Comparison of ENCODE assay signal across 1 cellular context in the genomic region with DNA sequence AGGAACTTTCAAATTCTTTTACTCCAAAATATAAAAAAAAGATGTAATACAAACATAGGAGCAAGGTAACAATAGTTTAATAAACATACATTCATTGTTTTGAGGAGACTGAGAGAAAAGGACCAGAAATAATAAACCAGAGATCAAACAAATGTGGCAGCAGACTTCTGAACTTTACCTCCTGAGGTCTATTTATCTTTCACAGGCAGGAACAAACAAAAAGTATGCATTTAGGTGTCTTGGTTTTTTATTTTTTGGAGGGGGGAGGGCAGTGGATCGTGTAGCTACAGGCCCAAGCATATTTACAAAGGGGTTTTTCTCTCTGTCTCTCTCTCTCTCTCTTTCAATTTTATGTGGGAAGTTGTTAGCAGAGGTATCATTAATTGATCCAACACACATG.
TF ChIP-seq lines count a peak whose summit lies in the region.

No MANE protein-coding gene starts in this region.

TF ChIP-seq in HepG2, 621 proteins besides CTCF, POLR2A, EP300 and RAD21 (continued from another document and continues in another):
- TF ChIP-seq ZNF20 (CRISPR knock-in tag; IDR thresholded peaks at IDR 0.05) (no peak), CCAR2 (optimal IDR thresholded peaks at IDR 0.05; ENCODE audit: low read depth, low read length) (no peak), ZNF614 (CRISPR knock-in tag; IDR thresholded peaks at IDR 0.05; ENCODE audit: borderline replicate concordance) (peak; percentile 29; the same call in 1 of the 2 replicates), SALL1 (CRISPR knock-in tag; IDR thresholded peaks at IDR 0.05) (peak; percentile 39; the same call in 1 of the 2 replicates), KLF13 (CRISPR knock-in tag; IDR thresholded peaks at IDR 0.05) (no peak), ZNF781 (CRISPR knock-in tag; IDR thresholded peaks at IDR 0.05; ENCODE audit: borderline replicate concordance, not compliant biosample characterization) (no peak), ZNF484 (CRISPR knock-in tag; IDR thresholded peaks at IDR 0.05; ENCODE audit: borderline replicate concordance, low read depth) (no peak), ARNT2 (CRISPR knock-in tag; IDR thresholded peaks at IDR 0.05; ENCODE audit: low read depth) (no peak), CBX2 (IDR thresholded peaks at IDR 0.05; ENCODE audit: low read depth, low read length) (no peak), CBX2 (CRISPR knock-in tag; IDR thresholded peaks at IDR 0.05; ENCODE audit: low read depth) (no peak), TAF15 (IDR thresholded peaks at IDR 0.05; ENCODE audit: low read depth, low read length, poor library complexity, severe bottlenecking) (no peak), ZNF337 (CRISPR knock-in tag; IDR thresholded peaks at IDR 0.05; ENCODE audit: borderline replicate concordance, low read depth) (no peak), NBN (conservative IDR thresholded peaks at IDR 0.05) (no peak), ATF7-NPFF (CRISPR knock-in tag; IDR thresholded peaks at IDR 0.05; ENCODE audit: low read depth) (no peak), ZNF510 (CRISPR knock-in tag; IDR thresholded peaks at IDR 0.05; ENCODE audit: low read depth) (no peak), KLF12 (CRISPR knock-in tag; IDR thresholded peaks at IDR 0.05; ENCODE audit: borderline replicate concordance) (no peak), ZNF143 (CRISPR knock-in tag; IDR thresholded peaks at IDR 0.05) (no peak), HOXA7 (CRISPR knock-in tag; IDR thresholded peaks at IDR 0.05) (no peak)
- TF ChIP-seq, protein P1, sequence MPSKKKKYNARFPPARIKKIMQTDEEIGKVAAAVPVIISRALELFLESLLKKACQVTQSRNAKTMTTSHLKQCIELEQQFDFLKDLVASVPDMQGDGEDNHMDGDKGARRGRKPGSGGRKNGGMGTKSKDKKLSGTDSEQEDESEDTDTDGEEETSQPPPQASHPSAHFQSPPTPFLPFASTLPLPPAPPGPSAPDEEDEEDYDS (CRISPR knock-in tag; IDR thresholded peaks at IDR 0.05) = no peak
- TF ChIP-seq, protein P2, sequence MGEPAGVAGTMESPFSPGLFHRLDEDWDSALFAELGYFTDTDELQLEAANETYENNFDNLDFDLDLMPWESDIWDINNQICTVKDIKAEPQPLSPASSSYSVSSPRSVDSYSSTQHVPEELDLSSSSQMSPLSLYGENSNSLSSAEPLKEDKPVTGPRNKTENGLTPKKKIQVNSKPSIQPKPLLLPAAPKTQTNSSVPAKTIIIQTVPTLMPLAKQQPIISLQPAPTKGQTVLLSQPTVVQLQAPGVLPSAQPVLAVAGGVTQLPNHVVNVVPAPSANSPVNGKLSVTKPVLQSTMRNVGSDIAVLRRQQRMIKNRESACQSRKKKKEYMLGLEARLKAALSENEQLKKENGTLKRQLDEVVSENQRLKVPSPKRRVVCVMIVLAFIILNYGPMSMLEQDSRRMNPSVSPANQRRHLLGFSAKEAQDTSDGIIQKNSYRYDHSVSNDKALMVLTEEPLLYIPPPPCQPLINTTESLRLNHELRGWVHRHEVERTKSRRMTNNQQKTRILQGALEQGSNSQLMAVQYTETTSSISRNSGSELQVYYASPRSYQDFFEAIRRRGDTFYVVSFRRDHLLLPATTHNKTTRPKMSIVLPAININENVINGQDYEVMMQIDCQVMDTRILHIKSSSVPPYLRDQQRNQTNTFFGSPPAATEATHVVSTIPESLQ (CRISPR knock-in tag; conservative IDR thresholded peaks at IDR 0.05) = no peak
- TF ChIP-seq, protein P3, sequence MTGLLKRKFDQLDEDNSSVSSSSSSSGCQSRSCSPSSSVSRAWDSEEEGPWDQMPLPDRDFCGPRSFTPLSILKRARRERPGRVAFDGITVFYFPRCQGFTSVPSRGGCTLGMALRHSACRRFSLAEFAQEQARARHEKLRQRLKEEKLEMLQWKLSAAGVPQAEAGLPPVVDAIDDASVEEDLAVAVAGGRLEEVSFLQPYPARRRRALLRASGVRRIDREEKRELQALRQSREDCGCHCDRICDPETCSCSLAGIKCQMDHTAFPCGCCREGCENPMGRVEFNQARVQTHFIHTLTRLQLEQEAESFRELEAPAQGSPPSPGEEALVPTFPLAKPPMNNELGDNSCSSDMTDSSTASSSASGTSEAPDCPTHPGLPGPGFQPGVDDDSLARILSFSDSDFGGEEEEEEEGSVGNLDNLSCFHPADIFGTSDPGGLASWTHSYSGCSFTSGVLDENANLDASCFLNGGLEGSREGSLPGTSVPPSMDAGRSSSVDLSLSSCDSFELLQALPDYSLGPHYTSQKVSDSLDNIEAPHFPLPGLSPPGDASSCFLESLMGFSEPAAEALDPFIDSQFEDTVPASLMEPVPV (CRISPR knock-in tag; IDR thresholded peaks at IDR 0.05) = peak; percentile 34; the same call in 1 of the 2 replicates
- TF ChIP-seq, protein P4, sequence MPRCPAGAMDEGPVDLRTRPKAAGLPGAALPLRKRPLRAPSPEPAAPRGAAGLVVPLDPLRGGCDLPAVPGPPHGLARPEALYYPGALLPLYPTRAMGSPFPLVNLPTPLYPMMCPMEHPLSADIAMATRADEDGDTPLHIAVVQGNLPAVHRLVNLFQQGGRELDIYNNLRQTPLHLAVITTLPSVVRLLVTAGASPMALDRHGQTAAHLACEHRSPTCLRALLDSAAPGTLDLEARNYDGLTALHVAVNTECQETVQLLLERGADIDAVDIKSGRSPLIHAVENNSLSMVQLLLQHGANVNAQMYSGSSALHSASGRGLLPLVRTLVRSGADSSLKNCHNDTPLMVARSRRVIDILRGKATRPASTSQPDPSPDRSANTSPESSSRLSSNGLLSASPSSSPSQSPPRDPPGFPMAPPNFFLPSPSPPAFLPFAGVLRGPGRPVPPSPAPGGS (CRISPR knock-in tag; IDR thresholded peaks at IDR 0.05) = no peak
- TF ChIP-seq, protein P5, sequence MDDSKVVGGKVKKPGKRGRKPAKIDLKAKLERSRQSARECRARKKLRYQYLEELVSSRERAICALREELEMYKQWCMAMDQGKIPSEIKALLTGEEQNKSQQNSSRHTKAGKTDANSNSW (CRISPR knock-in tag; IDR thresholded peaks at IDR 0.05; ENCODE audit: borderline replicate concordance) = no peak
- TF ChIP-seq, protein P6, sequence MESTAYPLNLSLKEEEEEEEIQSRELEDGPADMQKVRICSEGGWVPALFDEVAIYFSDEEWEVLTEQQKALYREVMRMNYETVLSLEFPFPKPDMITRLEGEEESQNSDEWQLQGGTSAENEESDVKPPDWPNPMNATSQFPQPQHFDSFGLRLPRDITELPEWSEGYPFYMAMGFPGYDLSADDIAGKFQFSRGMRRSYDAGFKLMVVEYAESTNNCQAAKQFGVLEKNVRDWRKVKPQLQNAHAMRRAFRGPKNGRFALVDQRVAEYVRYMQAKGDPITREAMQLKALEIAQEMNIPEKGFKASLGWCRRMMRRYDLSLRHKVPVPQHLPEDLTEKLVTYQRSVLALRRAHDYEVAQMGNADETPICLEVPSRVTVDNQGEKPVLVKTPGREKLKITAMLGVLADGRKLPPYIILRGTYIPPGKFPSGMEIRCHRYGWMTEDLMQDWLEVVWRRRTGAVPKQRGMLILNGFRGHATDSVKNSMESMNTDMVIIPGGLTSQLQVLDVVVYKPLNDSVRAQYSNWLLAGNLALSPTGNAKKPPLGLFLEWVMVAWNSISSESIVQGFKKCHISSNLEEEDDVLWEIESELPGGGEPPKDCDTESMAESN (CRISPR knock-in tag; conservative IDR thresholded peaks at IDR 0.05) = no peak
- TF ChIP-seq, protein P7, sequence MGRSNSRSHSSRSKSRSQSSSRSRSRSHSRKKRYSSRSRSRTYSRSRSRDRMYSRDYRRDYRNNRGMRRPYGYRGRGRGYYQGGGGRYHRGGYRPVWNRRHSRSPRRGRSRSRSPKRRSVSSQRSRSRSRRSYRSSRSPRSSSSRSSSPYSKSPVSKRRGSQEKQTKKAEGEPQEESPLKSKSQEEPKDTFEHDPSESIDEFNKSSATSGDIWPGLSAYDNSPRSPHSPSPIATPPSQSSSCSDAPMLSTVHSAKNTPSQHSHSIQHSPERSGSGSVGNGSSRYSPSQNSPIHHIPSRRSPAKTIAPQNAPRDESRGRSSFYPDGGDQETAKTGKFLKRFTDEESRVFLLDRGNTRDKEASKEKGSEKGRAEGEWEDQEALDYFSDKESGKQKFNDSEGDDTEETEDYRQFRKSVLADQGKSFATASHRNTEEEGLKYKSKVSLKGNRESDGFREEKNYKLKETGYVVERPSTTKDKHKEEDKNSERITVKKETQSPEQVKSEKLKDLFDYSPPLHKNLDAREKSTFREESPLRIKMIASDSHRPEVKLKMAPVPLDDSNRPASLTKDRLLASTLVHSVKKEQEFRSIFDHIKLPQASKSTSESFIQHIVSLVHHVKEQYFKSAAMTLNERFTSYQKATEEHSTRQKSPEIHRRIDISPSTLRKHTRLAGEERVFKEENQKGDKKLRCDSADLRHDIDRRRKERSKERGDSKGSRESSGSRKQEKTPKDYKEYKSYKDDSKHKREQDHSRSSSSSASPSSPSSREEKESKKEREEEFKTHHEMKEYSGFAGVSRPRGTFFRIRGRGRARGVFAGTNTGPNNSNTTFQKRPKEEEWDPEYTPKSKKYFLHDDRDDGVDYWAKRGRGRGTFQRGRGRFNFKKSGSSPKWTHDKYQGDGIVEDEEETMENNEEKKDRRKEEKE (IDR thresholded peaks at IDR 0.05) = no peak
- TF ChIP-seq, protein P8, sequence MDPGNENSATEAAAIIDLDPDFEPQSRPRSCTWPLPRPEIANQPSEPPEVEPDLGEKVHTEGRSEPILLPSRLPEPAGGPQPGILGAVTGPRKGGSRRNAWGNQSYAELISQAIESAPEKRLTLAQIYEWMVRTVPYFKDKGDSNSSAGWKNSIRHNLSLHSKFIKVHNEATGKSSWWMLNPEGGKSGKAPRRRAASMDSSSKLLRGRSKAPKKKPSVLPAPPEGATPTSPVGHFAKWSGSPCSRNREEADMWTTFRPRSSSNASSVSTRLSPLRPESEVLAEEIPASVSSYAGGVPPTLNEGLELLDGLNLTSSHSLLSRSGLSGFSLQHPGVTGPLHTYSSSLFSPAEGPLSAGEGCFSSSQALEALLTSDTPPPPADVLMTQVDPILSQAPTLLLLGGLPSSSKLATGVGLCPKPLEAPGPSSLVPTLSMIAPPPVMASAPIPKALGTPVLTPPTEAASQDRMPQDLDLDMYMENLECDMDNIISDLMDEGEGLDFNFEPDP (CRISPR knock-in tag; conservative IDR thresholded peaks at IDR 0.05) = no peak
- TF ChIP-seq, protein P9, sequence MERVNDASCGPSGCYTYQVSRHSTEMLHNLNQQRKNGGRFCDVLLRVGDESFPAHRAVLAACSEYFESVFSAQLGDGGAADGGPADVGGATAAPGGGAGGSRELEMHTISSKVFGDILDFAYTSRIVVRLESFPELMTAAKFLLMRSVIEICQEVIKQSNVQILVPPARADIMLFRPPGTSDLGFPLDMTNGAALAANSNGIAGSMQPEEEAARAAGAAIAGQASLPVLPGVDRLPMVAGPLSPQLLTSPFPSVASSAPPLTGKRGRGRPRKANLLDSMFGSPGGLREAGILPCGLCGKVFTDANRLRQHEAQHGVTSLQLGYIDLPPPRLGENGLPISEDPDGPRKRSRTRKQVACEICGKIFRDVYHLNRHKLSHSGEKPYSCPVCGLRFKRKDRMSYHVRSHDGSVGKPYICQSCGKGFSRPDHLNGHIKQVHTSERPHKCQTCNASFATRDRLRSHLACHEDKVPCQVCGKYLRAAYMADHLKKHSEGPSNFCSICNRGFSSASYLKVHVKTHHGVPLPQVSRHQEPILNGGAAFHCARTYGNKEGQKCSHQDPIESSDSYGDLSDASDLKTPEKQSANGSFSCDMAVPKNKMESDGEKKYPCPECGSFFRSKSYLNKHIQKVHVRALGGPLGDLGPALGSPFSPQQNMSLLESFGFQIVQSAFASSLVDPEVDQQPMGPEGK (CRISPR knock-in tag; IDR thresholded peaks at IDR 0.05) = peak; percentile 91
- TF ChIP-seq, protein P10, sequence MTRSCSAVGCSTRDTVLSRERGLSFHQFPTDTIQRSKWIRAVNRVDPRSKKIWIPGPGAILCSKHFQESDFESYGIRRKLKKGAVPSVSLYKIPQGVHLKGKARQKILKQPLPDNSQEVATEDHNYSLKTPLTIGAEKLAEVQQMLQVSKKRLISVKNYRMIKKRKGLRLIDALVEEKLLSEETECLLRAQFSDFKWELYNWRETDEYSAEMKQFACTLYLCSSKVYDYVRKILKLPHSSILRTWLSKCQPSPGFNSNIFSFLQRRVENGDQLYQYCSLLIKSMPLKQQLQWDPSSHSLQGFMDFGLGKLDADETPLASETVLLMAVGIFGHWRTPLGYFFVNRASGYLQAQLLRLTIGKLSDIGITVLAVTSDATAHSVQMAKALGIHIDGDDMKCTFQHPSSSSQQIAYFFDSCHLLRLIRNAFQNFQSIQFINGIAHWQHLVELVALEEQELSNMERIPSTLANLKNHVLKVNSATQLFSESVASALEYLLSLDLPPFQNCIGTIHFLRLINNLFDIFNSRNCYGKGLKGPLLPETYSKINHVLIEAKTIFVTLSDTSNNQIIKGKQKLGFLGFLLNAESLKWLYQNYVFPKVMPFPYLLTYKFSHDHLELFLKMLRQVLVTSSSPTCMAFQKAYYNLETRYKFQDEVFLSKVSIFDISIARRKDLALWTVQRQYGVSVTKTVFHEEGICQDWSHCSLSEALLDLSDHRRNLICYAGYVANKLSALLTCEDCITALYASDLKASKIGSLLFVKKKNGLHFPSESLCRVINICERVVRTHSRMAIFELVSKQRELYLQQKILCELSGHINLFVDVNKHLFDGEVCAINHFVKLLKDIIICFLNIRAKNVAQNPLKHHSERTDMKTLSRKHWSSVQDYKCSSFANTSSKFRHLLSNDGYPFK (CRISPR knock-in tag; IDR thresholded peaks at IDR 0.05; ENCODE audit: borderline replicate concordance) = no peak
- TF ChIP-seq, protein P11, sequence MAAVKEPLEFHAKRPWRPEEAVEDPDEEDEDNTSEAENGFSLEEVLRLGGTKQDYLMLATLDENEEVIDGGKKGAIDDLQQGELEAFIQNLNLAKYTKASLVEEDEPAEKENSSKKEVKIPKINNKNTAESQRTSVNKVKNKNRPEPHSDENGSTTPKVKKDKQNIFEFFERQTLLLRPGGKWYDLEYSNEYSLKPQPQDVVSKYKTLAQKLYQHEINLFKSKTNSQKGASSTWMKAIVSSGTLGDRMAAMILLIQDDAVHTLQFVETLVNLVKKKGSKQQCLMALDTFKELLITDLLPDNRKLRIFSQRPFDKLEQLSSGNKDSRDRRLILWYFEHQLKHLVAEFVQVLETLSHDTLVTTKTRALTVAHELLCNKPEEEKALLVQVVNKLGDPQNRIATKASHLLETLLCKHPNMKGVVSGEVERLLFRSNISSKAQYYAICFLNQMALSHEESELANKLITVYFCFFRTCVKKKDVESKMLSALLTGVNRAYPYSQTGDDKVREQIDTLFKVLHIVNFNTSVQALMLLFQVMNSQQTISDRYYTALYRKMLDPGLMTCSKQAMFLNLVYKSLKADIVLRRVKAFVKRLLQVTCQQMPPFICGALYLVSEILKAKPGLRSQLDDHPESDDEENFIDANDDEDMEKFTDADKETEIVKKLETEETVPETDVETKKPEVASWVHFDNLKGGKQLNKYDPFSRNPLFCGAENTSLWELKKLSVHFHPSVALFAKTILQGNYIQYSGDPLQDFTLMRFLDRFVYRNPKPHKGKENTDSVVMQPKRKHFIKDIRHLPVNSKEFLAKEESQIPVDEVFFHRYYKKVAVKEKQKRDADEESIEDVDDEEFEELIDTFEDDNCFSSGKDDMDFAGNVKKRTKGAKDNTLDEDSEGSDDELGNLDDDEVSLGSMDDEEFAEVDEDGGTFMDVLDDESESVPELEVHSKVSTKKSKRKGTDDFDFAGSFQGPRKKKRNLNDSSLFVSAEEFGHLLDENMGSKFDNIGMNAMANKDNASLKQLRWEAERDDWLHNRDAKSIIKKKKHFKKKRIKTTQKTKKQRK (IDR thresholded peaks at IDR 0.05; ENCODE audit: low read length) = no peak
